Comparison of ENCODE assay signal across 9 cellular contexts in genomic region chr16:81585785-81586184, GRCh38.
A peak's percentile ranks its signal among the peaks of the same experiment; 100 is the strongest.
DNase-seq lines count a peak whose midpoint lies in the region; ATAC-seq, FAIRE-seq and TF ChIP-seq lines count a peak whose summit lies in the region.
"Had no signal": no experiment of that assay in that cellular context is flagged by ENCODE, and none has a peak within 500 bp of the region (broad histone marks: within the 10 kb centered on the region; RNA-seq: fewer than 3 reads in every experiment).

No MANE protein-coding gene starts in this region.

- CTCF ChIA-PET in CD8-positive, alpha-beta memory T cell (lab: Charles Lee), result interaction anchor here (0.6 kb wide), 1 partner anchor 312 kb away, joined by 3 read pairs; no protein-coding TSS in a partner anchor

- no peak overlapping the region for H3K4me3 Mint-ChIP-seq in CD8-positive, alpha-beta memory T cell

- no peaks in the 10 kb centered on the region for H3K4me1 ChIP-seq in CD8-positive, alpha-beta memory T cell (ENCODE audit: insufficient read depth, low read length)
- peaks cover 0 to 23% (median 6%) of the 10 kb centered on the region in 4 donors for H3K4me1 ChIP-seq in right lobe of liver

- TF ChIP-seq POLR2A in right lobe of liver (IDR thresholded peaks at IDR 0.05), result no peak

- no peaks in the 10 kb centered on the region for H3K9me3 Mint-ChIP-seq in CD8-positive, alpha-beta memory T cell

- POLR2A ChIA-PET in CD8-positive, alpha-beta memory T cell (lab: Charles Lee), result no interaction called here

- peaks cover 21 to 46% (median 44%) of the 10 kb centered on the region in 3 donors for H3K4me1 Mint-ChIP-seq in CD8-positive, alpha-beta memory T cell

- H3K27me3 Mint-ChIP-seq in CD8-positive, alpha-beta memory T cell, result peaks cover 0 to 1% of the 10 kb centered on the region in 2 donors

- H3K36me3 Mint-ChIP-seq in CD8-positive, alpha-beta memory T cell, result peaks cover 0 to 40% (median 9%) of the 10 kb centered on the region in 3 donors

- intact Hi-C loops in right lobe of liver (cut with DNase I), result no loop called here

- WGBS in right lobe of liver (ENCODE audit: insufficient coverage, low coverage, low lambda C conversion rate, missing lambda C conversion rate), result 72% methylated on average over 5 of the region's 8 CpGs

- no peak for FAIRE-seq in bronchial epithelial cell (lab: Jason Lieb, UNC)

- no peak for DNase-seq in CD8-positive, alpha-beta memory T cell
- peak; percentile 21 to 40 for DNase-seq in Kasumi-1 (lab: John Stamatoyannopoulos, UW)
- DNase-seq in bronchial epithelial cell (ENCODE audit: low read depth), result no peak
- no peak for DNase-seq in right lobe of liver
- no peak for DNase-seq in GM10266 (ENCODE audit: extremely low spot score)
- no peak for DNase-seq in effector CD4-positive, alpha-beta T cell
- DNase-seq: stimulated activated CD4-positive, alpha-beta T cell treated with anti-CD3 and anti-CD28 coated beads, Interleukin-12 subunit alpha, Interleukin-12 subunit beta, amount 100 ng/mL, for 4 hours had no signal

- no peaks in the 10 kb centered on the region for H3K36me3 ChIP-seq in CD8-positive, alpha-beta memory T cell (ENCODE audit: insufficient read depth, low read length)
- peaks cover 14% of the 10 kb centered on the region for H3K36me3 ChIP-seq in bronchial epithelial cell (ENCODE audit: control insufficient read depth, insufficient read depth, low read length)
- no peaks in the 10 kb centered on the region for H3K36me3 ChIP-seq in right lobe of liver

- no peaks in the 10 kb centered on the region for H3K9me3 ChIP-seq in CD8-positive, alpha-beta memory T cell (ENCODE audit: low read length)
- no peaks in the 10 kb centered on the region for H3K9me3 ChIP-seq in right lobe of liver

- H3K27ac ChIP-seq in CD8-positive, alpha-beta memory T cell (ENCODE audit: low read depth, low read length), result no peak overlapping the region
- no peak overlapping the region for H3K27ac ChIP-seq in right lobe of liver

- no peak overlapping the region for H3K4me3 ChIP-seq in CD8-positive, alpha-beta memory T cell (ENCODE audit: low read length)
- H3K4me3 ChIP-seq in bronchial epithelial cell (ENCODE audit: low read depth, low read length), result no peak overlapping the region
- no peak overlapping the region for H3K4me3 ChIP-seq in right lobe of liver

- peak; percentile 44 for TF ChIP-seq CTCF in bronchial epithelial cell (IDR thresholded peaks at IDR 0.05; ENCODE audit: insufficient read depth, low read length, severe bottlenecking)
- TF ChIP-seq CTCF in right lobe of liver (IDR thresholded peaks at IDR 0.05), result peak in 3 of 4 donors; percentile 5 to 26 (median 20)
- TF ChIP-seq CTCF in GM10266 (IDR thresholded peaks at IDR 0.05; ENCODE audit: control insufficient read depth, insufficient read depth, low read depth, missing control alignments), result no peak

- ATAC-seq in right lobe of liver, result peak in 1 of 4 donors; percentile 4
- ATAC-seq in GM19455 (IDR thresholded peaks at IDR 0.05; ENCODE audit: unreplicated experiment), result no peak
- ATAC-seq in HG03139 (IDR thresholded peaks at IDR 0.05; ENCODE audit: unreplicated experiment), result no peak

- no peaks in the 10 kb centered on the region for H3K27me3 ChIP-seq in CD8-positive, alpha-beta memory T cell (ENCODE audit: insufficient read depth, low read length, poor library complexity, severe bottlenecking)
- H3K27me3 ChIP-seq in bronchial epithelial cell (ENCODE audit: control insufficient read depth, insufficient read depth, low read length) (no peaks in the 10 kb centered on the region), right lobe of liver (no peaks in the 10 kb centered on the region)

- peak overlapping the region in 7 of 8 donors; percentile 10 to 86 (median 56) for H3K27ac Mint-ChIP-seq in CD8-positive, alpha-beta memory T cell

Comparison
In these comparisons a context has a peak if more than half of its experiments do, and no peak if none do; other contexts are left out.
1. DNase-seq: peak in Kasumi-1 (2 of 2); none in CD8-positive, alpha-beta memory T cell (0 of 5), bronchial epithelial cell (single experiment), right lobe of liver (0 of 3), GM10266 (single experiment) and effector CD4-positive, alpha-beta T cell (single experiment).